In the genomic region with DNA sequence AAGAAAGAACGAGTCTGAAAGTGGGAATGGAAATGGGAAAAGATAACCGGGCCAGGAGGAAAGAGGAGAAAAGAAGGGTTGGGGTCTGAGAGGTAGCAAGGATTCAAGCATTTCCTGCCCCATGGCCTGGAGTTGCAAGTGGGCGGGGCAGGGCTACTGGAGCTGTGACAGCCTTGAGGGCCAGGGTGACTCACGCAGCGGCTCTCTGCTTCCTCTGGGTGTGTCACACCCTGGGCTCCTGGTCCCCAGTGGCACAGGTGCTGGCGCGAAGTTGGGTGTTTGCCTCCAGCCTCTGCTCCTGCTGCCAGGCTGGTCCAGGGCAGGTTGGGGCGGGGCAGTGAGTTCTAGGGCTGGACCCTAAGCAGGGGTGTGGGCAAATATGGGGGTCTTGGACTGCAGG, we compare ENCODE assay signal across 7 cellular contexts. TPM values are rescaled to one million over a fixed set of nuclear protein-coding genes. Genes with fewer than 3 reads are reported as not detected.
DNase-seq lines count a peak whose midpoint lies in the region; ATAC-seq and TF ChIP-seq lines count a peak whose summit lies in the region.

No MANE protein-coding gene starts in this region.

- no peak overlapping the region for H2BK12ac ChIP-seq in H9 (ENCODE audit: insufficient read length, low read depth, low read length)

- H3K4ac ChIP-seq in H9 (ENCODE audit: low read depth, low read length): no peak overlapping the region

- no peaks in the 10 kb centered on the region for H3K9me3 Mint-ChIP-seq in H9
- H3K9me3 Mint-ChIP-seq in activated naive CD4-positive, alpha-beta T cell treated with anti-CD3 and anti-CD28 coated beads, Interleukin-2, amount 10 ng/mL, durations not matched to agents 7 days and 5 days: no peaks in the 10 kb centered on the region

- no peaks in the 10 kb centered on the region for H3K79me1 ChIP-seq in H9 (ENCODE audit: insufficient read depth, low read depth, low read length, poor library complexity, severe bottlenecking)

- no peaks in the 10 kb centered on the region for H3K9me3 ChIP-seq in H9 (ENCODE audit: control insufficient read depth, low read depth, low read length)
- no peaks in the 10 kb centered on the region for H3K9me3 ChIP-seq in prostate gland

- no peak overlapping the region for H3K4me3 ChIP-seq in prostate gland

- peaks cover 6% of the 10 kb centered on the region for H3K23me2 ChIP-seq in H9 (ENCODE audit: insufficient read length, low read depth, low read length, poor library complexity, severe bottlenecking)

- no peak overlapping the region for H3K4me3 Mint-ChIP-seq in H9
- no peak overlapping the region for H3K4me3 Mint-ChIP-seq in activated naive CD4-positive, alpha-beta T cell treated with anti-CD3 and anti-CD28 coated beads, Interleukin-2, amount 10 ng/mL, durations not matched to agents 7 days and 5 days

- H4K5ac ChIP-seq in H9 (ENCODE audit: insufficient read length, low read depth, low read length): no peak overlapping the region

- ATAC-seq in GM19395 (IDR thresholded peaks at IDR 0.05; ENCODE audit: unreplicated experiment): no peak

- H3K27me3 ChIP-seq in H9 (ENCODE audit: insufficient read depth, low read length) (no peaks in the 10 kb centered on the region; the same call in 1 of the 2 replicates), prostate gland (replicated peaks; ENCODE audit: insufficient read depth) (no peaks in the 10 kb centered on the region)

- no peak overlapping the region for H3K4me2 ChIP-seq in H9 (ENCODE audit: insufficient read depth, insufficient read length, low read length)

- DNase-seq in H9 (peak; percentile 87), NOMO-1 treated with dmso at 0.1 percent for 144 hours (lab: John Stamatoyannopoulos, UW; ENCODE audit: unreplicated experiment) (peak; percentile 73), prostate gland (ENCODE audit: low spot score) (peak; percentile 56), SKM-1 treated with dmso at 0.1 percent for 144 hours (lab: John Stamatoyannopoulos, UW; ENCODE audit: unreplicated experiment) (no peak), DMS79 (lab: John Stamatoyannopoulos, UW) (no peak)
- peak; percentile 60 for DNase-seq in activated naive CD4-positive, alpha-beta T cell treated with anti-CD3 and anti-CD28 coated beads, Interleukin-2, amount 10 ng/mL, durations not matched to agents 7 days and 5 days

- H3K4me1 ChIP-seq in H9 (ENCODE audit: insufficient read depth, low read length) (no peaks in the 10 kb centered on the region; the same call in 1 of the 2 replicates), prostate gland (replicated peaks) (no peaks in the 10 kb centered on the region)

- H3K4me1 Mint-ChIP-seq in H9: peaks cover 13 to 17% of the 10 kb centered on the region in 2 experiments
- peaks cover 37% of the 10 kb centered on the region for H3K4me1 Mint-ChIP-seq in activated naive CD4-positive, alpha-beta T cell treated with anti-CD3 and anti-CD28 coated beads, Interleukin-2, amount 10 ng/mL, durations not matched to agents 7 days and 5 days

- H3K18ac ChIP-seq in H9 (ENCODE audit: insufficient read length, low read depth, low read length): no peak overlapping the region

- intact Hi-C loops in prostate gland (cut with DNase I): loop anchor here (10.0 kb wide), 1 partner anchor 743 kb away; no protein-coding TSS in a partner anchor

- no peak overlapping the region for H3K9ac ChIP-seq in H9 (ENCODE audit: extremely low read depth, insufficient read length, low read length)

- H4K20me1 ChIP-seq in H9 (ENCODE audit: control insufficient read depth, insufficient read depth, insufficient read length): no peaks in the 10 kb centered on the region

- no peak overlapping the region for H2BK120ac ChIP-seq in H9 (ENCODE audit: low read depth, low read length, poor library complexity, severe bottlenecking)

- no peak for TF ChIP-seq POLR2A in prostate gland (IDR thresholded peaks at IDR 0.05)

- H3K27me3 Mint-ChIP-seq in H9 (ENCODE audit: low read depth): peaks cover 31% of the 10 kb centered on the region
- peaks cover 48% of the 10 kb centered on the region for H3K27me3 Mint-ChIP-seq in activated naive CD4-positive, alpha-beta T cell treated with anti-CD3 and anti-CD28 coated beads, Interleukin-2, amount 10 ng/mL, durations not matched to agents 7 days and 5 days

- no peak overlapping the region for H2BK5ac ChIP-seq in H9 (ENCODE audit: insufficient read length, low read length)

- H2AFZ ChIP-seq in H9 (ENCODE audit: low read length): no peak overlapping the region

- no peaks in the 10 kb centered on the region for H3K36me3 ChIP-seq in prostate gland

- no peak overlapping the region for H3T11ph ChIP-seq in H9 (ENCODE audit: low read length)

- no peaks in the 10 kb centered on the region for H3K36me3 Mint-ChIP-seq in H9 (ENCODE audit: insufficient read depth in 1 of 3, low read depth in 3 of 3)
- no peaks in the 10 kb centered on the region for H3K36me3 Mint-ChIP-seq in activated naive CD4-positive, alpha-beta T cell treated with anti-CD3 and anti-CD28 coated beads, Interleukin-2, amount 10 ng/mL, durations not matched to agents 7 days and 5 days

- H4K91ac ChIP-seq in H9 (ENCODE audit: insufficient read length, low read depth, low read length): no peak overlapping the region

- no peak overlapping the region for H2BK15ac ChIP-seq in H9 (ENCODE audit: low read depth, low read length)

- no peak overlapping the region for H3K14ac ChIP-seq in H9 (ENCODE audit: insufficient read depth, low read length)

- WGBS in H9 (ENCODE audit: extremely low coverage, insufficient read length, low lambda C conversion rate): no CpG with 5 or more reads among the region's 8 CpGs
- 58% methylated on average over 8 of the region's 8 CpGs for WGBS in prostate gland

- H3K27ac ChIP-seq in H9 (ENCODE audit: insufficient read length, low read depth, low read length) (no peak overlapping the region), prostate gland (no peak overlapping the region)

- no peak overlapping the region for H3K23ac ChIP-seq in H9 (ENCODE audit: insufficient read length, low read depth, low read length)

- CTCF ChIA-PET in activated naive CD4-positive, alpha-beta T cell treated with anti-CD3 and anti-CD28 coated beads, Interleukin-2, amount 10 ng/mL, durations not matched to agents 7 days and 5 days (lab: Charles Lee): interaction anchor here (4.3 to 4.5 kb wide), 2 partner anchors 8 to 323 kb away, joined by 21 to 40 read pairs; no protein-coding TSS in a partner anchor

- 0 out of 7 replicates have a peak overlapping the region, but pooled peaks of 1 of the 3 experiments have one; percentile 71 for H3K27ac Mint-ChIP-seq in H9
- H3K27ac Mint-ChIP-seq in activated naive CD4-positive, alpha-beta T cell treated with anti-CD3 and anti-CD28 coated beads, Interleukin-2, amount 10 ng/mL, durations not matched to agents 7 days and 5 days: no peak overlapping the region

- H2BK20ac ChIP-seq in H9 (ENCODE audit: low read depth, low read length, poor library complexity, severe bottlenecking): no peak overlapping the region

- no peak overlapping the region for H4K8ac ChIP-seq in H9 (replicated peaks; ENCODE audit: insufficient read length, low read depth, low read length)

- no peak for TF ChIP-seq CTCF in H9 (conservative IDR thresholded peaks at IDR 0.05)
- TF ChIP-seq CTCF in prostate gland (IDR thresholded peaks at IDR 0.05): no peak

- no peaks in the 10 kb centered on the region for H3K79me2 ChIP-seq in H9 (ENCODE audit: insufficient read depth, low read length)

- no peak overlapping the region for H2AK5ac ChIP-seq in H9 (ENCODE audit: insufficient read length, low read length)

- no peak overlapping the region for H3K56ac ChIP-seq in H9 (ENCODE audit: insufficient read length, low read depth, low read length)

RNA-seq across cellular contexts. Expression of a gene that starts 3.3 kb away (rescaled TPM):
- total RNA-seq in H9 (2021) (5.6 and 5.8 TPM in 2 replicates), prostate gland (10 to 100 TPM in 1 of 2 donors, not detected in 1; 28.9 TPM)

RNA-seq across cellular contexts. Expression of a gene that starts 46.9 kb away (rescaled TPM):
- total RNA-seq in H9 (2021) (not detected in 2 replicates), prostate gland (not detected)

Comparison
In these comparisons a context has a peak if more than half of its experiments do, and no peak if none do; other contexts are left out.
1. DNase-seq: peak in H9 (single experiment), NOMO-1 treated with dmso at 0.1 percent for 144 hours (single experiment), activated naive CD4-positive, alpha-beta T cell treated with anti-CD3 and anti-CD28 coated beads, Interleukin-2, amount 10 ng/mL, durations not matched to agents 7 days and 5 days (single experiment) and prostate gland (single experiment); none in SKM-1 treated with dmso at 0.1 percent for 144 hours (single experiment) and DMS79 (single experiment).